ENCODE assay signal across 9 cellular contexts in genomic region chr6:122184260-122184934, GRCh38.
DNase-seq lines count a peak whose midpoint lies in the region; ATAC-seq and TF ChIP-seq lines count a peak whose summit lies in the region.
"Had no signal": no experiment of that assay in that cellular context is flagged by ENCODE, and none has a peak within 500 bp of the region (broad histone marks: within the 10 kb centered on the region; RNA-seq: fewer than 3 reads in every experiment).

No MANE protein-coding gene starts in this region.

- ATAC-seq in Right ventricle myocardium superior (ENCODE audit: poor library complexity): peak; percentile 84
- ATAC-seq in HG03432 (IDR thresholded peaks at IDR 0.05; ENCODE audit: unreplicated experiment): no peak

- intact Hi-C loops in Right ventricle myocardium superior (cut with DNase I): loop anchor here (10.0 kb wide), 2 partner anchors 140 to 340 kb away; no protein-coding TSS in a partner anchor

- no peaks in the 10 kb centered on the region for H3K27me3 ChIP-seq in SK-N-SH (ENCODE audit: insufficient read depth)

- no peak overlapping the region for H3K9ac ChIP-seq in SK-N-SH

- H3K4me1 Mint-ChIP-seq in activated naive CD4-positive, alpha-beta T cell treated with anti-CD3 and anti-CD28 coated beads, Interleukin-2, amount 10 ng/mL, durations not matched to agents 7 days and 5 days: no peaks in the 10 kb centered on the region

- no peak overlapping the region for H3K27ac Mint-ChIP-seq in activated naive CD4-positive, alpha-beta T cell treated with anti-CD3 and anti-CD28 coated beads, Interleukin-2, amount 10 ng/mL, durations not matched to agents 7 days and 5 days
- H3K27ac Mint-ChIP-seq: stimulated activated naive CD8-positive, alpha-beta T cell treated with anti-CD3 and anti-CD28 coated beads, Interleukin-15, Interleukin-2, amounts not matched to agents 100 ng/mL and 50 ng/mL, for 24 hours had no signal

- H3K9me3 ChIP-seq in SK-N-SH: no peaks in the 10 kb centered on the region

- WGBS in SK-N-SH (ENCODE audit: low lambda C conversion rate): 27% methylated on average over 5 of the region's 5 CpGs

- no peaks in the 10 kb centered on the region for H3K27me3 Mint-ChIP-seq in activated naive CD4-positive, alpha-beta T cell treated with anti-CD3 and anti-CD28 coated beads, Interleukin-2, amount 10 ng/mL, durations not matched to agents 7 days and 5 days
- H3K27me3 Mint-ChIP-seq: stimulated activated naive CD8-positive, alpha-beta T cell treated with anti-CD3 and anti-CD28 coated beads, Interleukin-15, Interleukin-2, amounts not matched to agents 100 ng/mL and 50 ng/mL, for 24 hours had no signal

- H3F3A ChIP-seq in SK-N-SH (replicated peaks; ENCODE audit: insufficient read depth): peaks cover 10% of the 10 kb centered on the region

- CTCF ChIA-PET in SK-N-SH (lab: Yijun Ruan, JAX): interaction anchor here (0.6 to 1.9 kb wide), 15 partner anchors 11 to 1129 kb away, joined by 3 to 13 read pairs (median 4); no protein-coding TSS in a partner anchor
- CTCF ChIA-PET in activated naive CD4-positive, alpha-beta T cell treated with anti-CD3 and anti-CD28 coated beads, Interleukin-2, amount 10 ng/mL, durations not matched to agents 7 days and 5 days (lab: Charles Lee): interaction anchor here (0.5 kb wide), 1 partner anchor 278 kb away, joined by 3 read pairs; no protein-coding TSS in a partner anchor

- no peaks in the 10 kb centered on the region for H3K9me2 ChIP-seq in SK-N-SH

- DNase-seq in HFF-Myc (ENCODE audit: extremely low read depth, low read depth) (no peak), SK-N-SH (peak; percentile 22), Right ventricle myocardium superior (no peak), smooth muscle cell of the brain vasculature (ENCODE audit: low read depth, low spot score) (peak; percentile 21), GF-D8 (lab: John Stamatoyannopoulos, UW) (no peak), DMS79 (lab: John Stamatoyannopoulos, UW) (no peak)
- no peak for DNase-seq in activated naive CD4-positive, alpha-beta T cell treated with anti-CD3 and anti-CD28 coated beads, Interleukin-2, amount 10 ng/mL, durations not matched to agents 7 days and 5 days

- no peak overlapping the region for H3K27ac ChIP-seq in SK-N-SH (ENCODE audit: low read depth in 2 of 2, low read length in 1 of 2)

- TF ChIP-seq EP300 in SK-N-SH (IDR thresholded peaks at IDR 0.05; ENCODE audit: borderline replicate concordance in 1 of 2, low read depth in 1 of 2, low read length in 1 of 2): no peak

- H3K4me3 ChIP-seq in HFF-Myc (replicated peaks; ENCODE audit: low read depth, low read length) (no peak overlapping the region), SK-N-SH (ENCODE audit: low read depth in 2 of 2, low read length in 1 of 2) (no peak overlapping the region)

- H2AFZ ChIP-seq in SK-N-SH (ENCODE audit: low read depth): no peak overlapping the region

- H3K79me2 ChIP-seq in SK-N-SH (ENCODE audit: insufficient read depth): no peaks in the 10 kb centered on the region

- TF ChIP-seq CTCF in HFF-Myc (IDR thresholded peaks at IDR 0.05; ENCODE audit: low read depth, low read length, missing control alignments) (peak; percentile 29), SK-N-SH (IDR thresholded peaks at IDR 0.05) (peak; percentile 65)

- TF ChIP-seq RAD21 in SK-N-SH (IDR thresholded peaks at IDR 0.05; ENCODE audit: low read length): peak; percentile 71

- H4K20me1 ChIP-seq in SK-N-SH (ENCODE audit: insufficient read depth): no peaks in the 10 kb centered on the region

- no peak overlapping the region for H3K4me2 ChIP-seq in SK-N-SH

- no peaks in the 10 kb centered on the region for H3K4me1 ChIP-seq in SK-N-SH (ENCODE audit: control insufficient read depth in 1 of 2, insufficient read depth in 2 of 2, low read depth in 1 of 2, low read length in 1 of 2)

- H3K36me3 ChIP-seq in SK-N-SH (replicated peaks in 1 of 2; ENCODE audit: control insufficient read depth in 1 of 2, insufficient read depth in 2 of 2, low read length in 1 of 2): no peaks in the 10 kb centered on the region

- H3K4me3 Mint-ChIP-seq in activated naive CD4-positive, alpha-beta T cell treated with anti-CD3 and anti-CD28 coated beads, Interleukin-2, amount 10 ng/mL, durations not matched to agents 7 days and 5 days: no peak overlapping the region
- H3K4me3 Mint-ChIP-seq: stimulated activated naive CD8-positive, alpha-beta T cell treated with anti-CD3 and anti-CD28 coated beads, Interleukin-15, Interleukin-2, amounts not matched to agents 100 ng/mL and 50 ng/mL, for 24 hours had no signal

- H3K36me3 Mint-ChIP-seq in activated naive CD4-positive, alpha-beta T cell treated with anti-CD3 and anti-CD28 coated beads, Interleukin-2, amount 10 ng/mL, durations not matched to agents 7 days and 5 days: no peaks in the 10 kb centered on the region

- H3K9me3 Mint-ChIP-seq in activated naive CD4-positive, alpha-beta T cell treated with anti-CD3 and anti-CD28 coated beads, Interleukin-2, amount 10 ng/mL, durations not matched to agents 7 days and 5 days: no peaks in the 10 kb centered on the region
- H3K9me3 Mint-ChIP-seq: stimulated activated naive CD8-positive, alpha-beta T cell treated with anti-CD3 and anti-CD28 coated beads, Interleukin-15, Interleukin-2, amounts not matched to agents 100 ng/mL and 50 ng/mL, for 24 hours had no signal

- POLR2A ChIA-PET in SK-N-SH (lab: Yijun Ruan, JAX): no interaction called here

TF ChIP-seq in SK-N-SH, 30 proteins besides CTCF, POLR2A, EP300 and RAD21:
- TF ChIP-seq, protein P1, sequence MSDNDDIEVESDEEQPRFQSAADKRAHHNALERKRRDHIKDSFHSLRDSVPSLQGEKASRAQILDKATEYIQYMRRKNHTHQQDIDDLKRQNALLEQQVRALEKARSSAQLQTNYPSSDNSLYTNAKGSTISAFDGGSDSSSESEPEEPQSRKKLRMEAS (IDR thresholded peaks at IDR 0.05; ENCODE audit: low read depth): no peak
- TF ChIP-seq RFX5 (IDR thresholded peaks at IDR 0.05; ENCODE audit: low read length) (no peak), FOXM1 (IDR thresholded peaks at IDR 0.05; ENCODE audit: low read depth) (no peak), SMC3 (IDR thresholded peaks at IDR 0.05; ENCODE audit: low read depth, low read length) (peak; percentile 59), JUND (IDR thresholded peaks at IDR 0.05) (no peak), REST (IDR thresholded peaks at IDR 0.05; ENCODE audit: low read depth, low read length) (no peak)

Comparison
In these comparisons a context has a peak if more than half of its experiments do, and no peak if none do; other contexts are left out.
1. DNase-seq: peak in SK-N-SH (single experiment) and smooth muscle cell of the brain vasculature (single experiment); none in HFF-Myc (single experiment), Right ventricle myocardium superior (single experiment), GF-D8 (single experiment), activated naive CD4-positive, alpha-beta T cell treated with anti-CD3 and anti-CD28 coated beads, Interleukin-2, amount 10 ng/mL, durations not matched to agents 7 days and 5 days (single experiment) and DMS79 (single experiment).